12 cellular contexts compared by ENCODE assay signal in the genomic region with DNA sequence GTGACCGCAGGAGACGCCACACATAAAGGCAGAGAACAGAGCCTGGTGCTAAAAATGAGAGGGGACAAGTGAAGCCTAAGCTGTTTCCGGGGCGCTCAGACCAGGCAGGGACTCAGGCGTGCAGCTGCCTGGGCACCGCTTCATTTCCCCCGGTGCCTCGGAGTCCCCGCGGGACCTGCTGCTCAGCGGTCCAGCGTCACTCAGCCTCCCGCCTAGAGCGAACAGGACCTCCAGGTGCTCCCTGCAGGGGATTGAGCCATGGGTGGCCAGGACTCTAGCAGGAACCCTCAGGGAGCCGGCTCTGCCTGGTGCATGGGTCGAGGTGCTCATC. TPM values are rescaled to one million over a fixed set of nuclear protein-coding genes. Genes with fewer than 3 reads are reported as not detected.
DNase-seq lines count a peak whose midpoint lies in the region; ATAC-seq and TF ChIP-seq lines count a peak whose summit lies in the region.
"Had no signal": no experiment of that assay in that cellular context is flagged by ENCODE, and none has a peak within 500 bp of the region (broad histone marks: within the 10 kb centered on the region; RNA-seq: fewer than 3 reads in every experiment).

No MANE protein-coding gene starts in this region.

- H4K8ac ChIP-seq in mesendoderm (ENCODE audit: low read depth, low read length) = no peak overlapping the region

- 73% methylated on average over 16 of the region's 16 CpGs for WGBS in right cardiac atrium
- no CpG with 5 or more reads among the region's 16 CpGs for WGBS in mesendoderm (ENCODE audit: extremely low coverage, insufficient coverage, low lambda C conversion rate)

- DNase-seq in cardiac muscle cell (ENCODE audit: low read depth in 1 of 2, low spot score in 1 of 2) (no peak), right cardiac atrium (no peak), Panc1 (ENCODE audit: low read depth, low spot score) (no peak), mesendoderm (no peak), upper lobe of right lung (no peak), HAP-1 (ENCODE audit: low spot score in 2 of 2) (no peak)
- no peak for DNase-seq in naive thymus-derived CD4-positive, alpha-beta T cell
- DNase-seq: effector memory CD4-positive, alpha-beta T cell; NCI-H1694 treated with DMSO at 0.1 percent for 48 hours had no signal

- H3K79me1 ChIP-seq in mesendoderm (ENCODE audit: low read length) = peaks cover 2% of the 10 kb centered on the region

- no peaks in the 10 kb centered on the region for H3K27me3 ChIP-seq in cardiac muscle cell
- no peaks in the 10 kb centered on the region for H3K27me3 ChIP-seq in right cardiac atrium (ENCODE audit: control insufficient read depth, insufficient read depth)
- no peaks in the 10 kb centered on the region for H3K27me3 ChIP-seq in Panc1 (ENCODE audit: control insufficient read depth, insufficient read depth, low read length)
- no peaks in the 10 kb centered on the region for H3K27me3 ChIP-seq in mesendoderm (ENCODE audit: insufficient read depth, low read length, poor library complexity)
- H3K27me3 ChIP-seq in upper lobe of right lung = no peaks in the 10 kb centered on the region
- no peaks in the 10 kb centered on the region for H3K27me3 ChIP-seq in HAP-1 (ENCODE audit: low read depth)
- H3K27me3 ChIP-seq in naive thymus-derived CD4-positive, alpha-beta T cell (ENCODE audit: control insufficient read depth in 2 of 2, insufficient read depth in 2 of 2, low read length in 2 of 2) = no peaks in the 10 kb centered on the region
- H3K27me3 ChIP-seq: ascending aorta had no signal

- ATAC-seq in right cardiac atrium = no peak
- ATAC-seq in Panc1 = no peak
- ATAC-seq in upper lobe of right lung = no peak
- ATAC-seq in HG03135 (IDR thresholded peaks at IDR 0.05; ENCODE audit: unreplicated experiment) = no peak
- no peak for ATAC-seq in naive thymus-derived CD4-positive, alpha-beta T cell

- H4K5ac ChIP-seq in mesendoderm (ENCODE audit: low read length) = no peak overlapping the region

- H3K4me1 ChIP-seq in cardiac muscle cell (ENCODE audit: low read depth) (peaks cover 88% of the 10 kb centered on the region), right cardiac atrium (ENCODE audit: control insufficient read depth, insufficient read depth, low read length) (peaks cover 31% of the 10 kb centered on the region), Panc1 (ENCODE audit: control insufficient read depth, insufficient read depth, low read length) (peaks cover 92% of the 10 kb centered on the region), mesendoderm (ENCODE audit: control insufficient read depth, low read depth, low read length) (peaks cover 57% of the 10 kb centered on the region), upper lobe of right lung (peaks cover 66% of the 10 kb centered on the region), HAP-1 (peaks cover 23% of the 10 kb centered on the region)
- no peaks in the 10 kb centered on the region for H3K4me1 ChIP-seq in naive thymus-derived CD4-positive, alpha-beta T cell (ENCODE audit: control insufficient read depth in 2 of 2, insufficient read depth in 2 of 2, low read length in 2 of 2)

- H3K4ac ChIP-seq in mesendoderm (ENCODE audit: low read depth, low read length) = peak overlapping the region; percentile 27

- no peak overlapping the region for H2BK5ac ChIP-seq in mesendoderm (ENCODE audit: low read length)

- peaks cover 0 to 21% (median 7%) of the 10 kb centered on the region in 7 donors for H3K4me1 Mint-ChIP-seq in naive thymus-derived CD4-positive, alpha-beta T cell

- CTCF ChIA-PET in Panc1 (lab: Charles Lee) = no interaction called here
- CTCF ChIA-PET in naive thymus-derived CD4-positive, alpha-beta T cell (lab: Charles Lee) = no interaction called here

- H3K18ac ChIP-seq in mesendoderm (ENCODE audit: low read length) = peak overlapping the region; percentile 3

- H3K4me3 ChIP-seq in cardiac muscle cell (no peak overlapping the region), right cardiac atrium (ENCODE audit: low read length) (no peak overlapping the region), Panc1 (ENCODE audit: low read depth in 2 of 2, low read length in 2 of 2) (no peak overlapping the region), mesendoderm (ENCODE audit: low read length) (no peak overlapping the region), upper lobe of right lung (no peak overlapping the region), HAP-1 (no peak overlapping the region)
- no peak overlapping the region for H3K4me3 ChIP-seq in naive thymus-derived CD4-positive, alpha-beta T cell (ENCODE audit: low read length)
- H3K4me3 ChIP-seq: ascending aorta, thoracic aorta had no signal

- no peaks in the 10 kb centered on the region for H3K27me3 Mint-ChIP-seq in naive thymus-derived CD4-positive, alpha-beta T cell

- H3K9me3 ChIP-seq in cardiac muscle cell (ENCODE audit: low read depth) (no peaks in the 10 kb centered on the region), right cardiac atrium (ENCODE audit: control insufficient read depth, low read length) (no peaks in the 10 kb centered on the region), Panc1 (ENCODE audit: control insufficient read depth, insufficient read depth, low read depth, low read length) (no peaks in the 10 kb centered on the region), upper lobe of right lung (no peaks in the 10 kb centered on the region), HAP-1 (no peaks in the 10 kb centered on the region)
- no peaks in the 10 kb centered on the region for H3K9me3 ChIP-seq in naive thymus-derived CD4-positive, alpha-beta T cell (ENCODE audit: control insufficient read depth in 2 of 3, low read length in 3 of 3)
- H3K9me3 ChIP-seq: ascending aorta, thoracic aorta had no signal

- no peak overlapping the region for H3K4me3 Mint-ChIP-seq in naive thymus-derived CD4-positive, alpha-beta T cell

- H3K36me3 ChIP-seq in cardiac muscle cell = no peaks in the 10 kb centered on the region
- no peaks in the 10 kb centered on the region for H3K36me3 ChIP-seq in Panc1 (ENCODE audit: control insufficient read depth, insufficient read depth, low read length)
- H3K36me3 ChIP-seq in mesendoderm (ENCODE audit: control insufficient read depth, insufficient read depth, low read length) = no peaks in the 10 kb centered on the region
- H3K36me3 ChIP-seq in upper lobe of right lung = no peaks in the 10 kb centered on the region
- no peaks in the 10 kb centered on the region for H3K36me3 ChIP-seq in HAP-1 (replicated peaks)
- H3K36me3 ChIP-seq in naive thymus-derived CD4-positive, alpha-beta T cell (ENCODE audit: control insufficient read depth in 2 of 3, insufficient read depth in 3 of 3, low read length in 3 of 3) = no peaks in the 10 kb centered on the region
- H3K36me3 ChIP-seq: ascending aorta, thoracic aorta had no signal

- H3K9ac ChIP-seq in mesendoderm (ENCODE audit: low read length) = no peak overlapping the region

- in situ Hi-C loops in Panc1 (cut with HindIII; ENCODE audit: low pct_unique_long_range_greater_than_20kb, low sequenced_read_pairs) = no loop called here
- in situ Hi-C loops in HAP-1 (cut with MboI; ENCODE audit: low sequenced_read_pairs) = no loop called here

- H2AK5ac ChIP-seq in mesendoderm (ENCODE audit: low read length) = peak overlapping the region; percentile 81

- intact Hi-C loops in right cardiac atrium (cut with DNase I) = no loop called here
- intact Hi-C loops in Panc1 (cut with micrococcal nuclease; ENCODE audit: unreplicated experiment) = no loop called here
- intact Hi-C loops in upper lobe of right lung (cut with DNase I) = no loop called here
- intact Hi-C loops in naive thymus-derived CD4-positive, alpha-beta T cell (cut with micrococcal nuclease) = no loop called here

- H3K23ac ChIP-seq in mesendoderm (ENCODE audit: low read length) = no peak overlapping the region

- BruUV-seq in Panc1 (replicated peaks; lab: Mats Ljungman, UMichigan) = no TSS peak

- H3K27ac Mint-ChIP-seq in naive thymus-derived CD4-positive, alpha-beta T cell = no peak overlapping the region

- POLR2A ChIA-PET in Panc1 (lab: Charles Lee) = no interaction called here
- POLR2A ChIA-PET in naive thymus-derived CD4-positive, alpha-beta T cell (lab: Charles Lee) = interaction anchor here (0.7 kb wide), 1 partner anchor 50 kb away, joined by 3 read pairs; no protein-coding TSS in a partner anchor

- no peaks in the 10 kb centered on the region for H3K9me3 Mint-ChIP-seq in naive thymus-derived CD4-positive, alpha-beta T cell

- H2BK15ac ChIP-seq in mesendoderm (replicated peaks; ENCODE audit: low read depth) = no peak overlapping the region

- H3K27ac ChIP-seq in cardiac muscle cell = peak overlapping the region; percentile 98
- H3K27ac ChIP-seq in right cardiac atrium (ENCODE audit: low read length) = no peak overlapping the region
- peak overlapping the region; percentile 90 for H3K27ac ChIP-seq in Panc1 (ENCODE audit: low read length)
- H3K27ac ChIP-seq in mesendoderm (ENCODE audit: low read depth, low read length) = no peak overlapping the region
- peak overlapping the region; percentile 69 for H3K27ac ChIP-seq in upper lobe of right lung
- H3K27ac ChIP-seq in naive thymus-derived CD4-positive, alpha-beta T cell (ENCODE audit: low read depth, low read length) = no peak overlapping the region
- H3K27ac ChIP-seq: ascending aorta, thoracic aorta had no signal

- H3K4me2 ChIP-seq in mesendoderm (ENCODE audit: low read length) = no peak overlapping the region

- TF ChIP-seq CTCF in cardiac muscle cell (IDR thresholded peaks at IDR 0.05; ENCODE audit: low read depth, low read length) (no peak), Panc1 (IDR thresholded peaks at IDR 0.05) (no peak), upper lobe of right lung (IDR thresholded peaks at IDR 0.05) (no peak)

- no peaks in the 10 kb centered on the region for H3K36me3 Mint-ChIP-seq in naive thymus-derived CD4-positive, alpha-beta T cell

- H3K79me2 ChIP-seq in mesendoderm (ENCODE audit: control insufficient read depth, insufficient read depth, low read length) = peaks cover 3% of the 10 kb centered on the region

- H3K56ac ChIP-seq in mesendoderm (ENCODE audit: low read length) = peak overlapping the region; percentile 53

- H2BK120ac ChIP-seq in mesendoderm (ENCODE audit: low read depth, low read length) = peak overlapping the region; percentile 6

RNA-seq across cellular contexts. Expression of a gene that starts 31.0 kb away (rescaled TPM):
- 45.7 and 46.5 TPM in 2 replicates for total RNA-seq in cardiac muscle cell
- polyA plus RNA-seq in cardiac muscle cell = 38.2 and 39.6 TPM in 2 replicates
- 10 to 100 TPM; 21.0 to 23.3 (median 22.0) TPM for total RNA-seq in right cardiac atrium
- 31.5 TPM for polyA plus RNA-seq in right cardiac atrium
- total RNA-seq in Panc1 (2021; ENCODE audit: unreplicated experiment) = 96.6 TPM
- 64.9 TPM for polyA plus RNA-seq in Panc1 (2012; ENCODE audit: insufficient read length)
- 10.1 TPM for polyA plus RNA-seq in mesendoderm (2013, experiment 1 of 2)
- 10.7 TPM for polyA plus RNA-seq in mesendoderm (2013, experiment 2 of 2)
- total RNA-seq in upper lobe of right lung = 22.6 TPM
- 1 to 10 TPM; 7.6 to 9.9 (median 9.0) TPM for total RNA-seq in naive thymus-derived CD4-positive, alpha-beta T cell
- 1 to 10 TPM in 1 of 2 donors, under 1 TPM in 1; 0.76 to 1.5 TPM for polyA plus RNA-seq in naive thymus-derived CD4-positive, alpha-beta T cell

Comparison
In these comparisons a context has a peak if more than half of its experiments do, and no peak if none do; other contexts are left out.
1. H3K27ac ChIP-seq: peak in cardiac muscle cell (single experiment), Panc1 (single experiment) and upper lobe of right lung (single experiment); none in right cardiac atrium (single experiment), mesendoderm (single experiment) and naive thymus-derived CD4-positive, alpha-beta T cell (single experiment).